ENCODE assay signal across 10 cellular contexts in the genomic region with DNA sequence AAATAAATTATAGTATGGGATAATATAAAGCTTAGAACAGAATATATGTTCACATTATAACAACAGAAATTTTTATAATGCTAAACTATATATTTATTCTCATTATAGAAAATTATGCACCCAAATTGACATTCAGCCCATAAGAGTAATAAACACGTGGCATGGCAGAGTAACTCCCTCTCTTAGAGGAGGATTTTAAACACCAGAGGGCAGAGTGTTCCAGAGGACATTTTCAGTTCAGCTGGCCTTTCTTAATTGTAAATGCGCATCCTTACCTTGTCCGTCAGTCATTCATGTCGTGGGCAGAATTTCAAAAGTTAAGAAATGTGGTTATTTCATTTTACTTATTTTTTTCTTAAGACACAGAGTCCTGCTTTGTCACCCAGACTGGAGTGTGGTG.
DNase-seq lines count a peak whose midpoint lies in the region; ATAC-seq, FAIRE-seq and TF ChIP-seq lines count a peak whose summit lies in the region.
"Had no signal": no experiment of that assay in that cellular context is flagged by ENCODE, and none has a peak within 500 bp of the region (broad histone marks: within the 10 kb centered on the region; RNA-seq: fewer than 3 reads in every experiment).

No MANE protein-coding gene starts in this region.

- no peak overlapping the region for H2BK5ac ChIP-seq in mesendoderm (ENCODE audit: low read length)

- H3K79me1 ChIP-seq in mesendoderm (ENCODE audit: low read length): no peaks in the 10 kb centered on the region

- H2BK120ac ChIP-seq in mesendoderm (ENCODE audit: low read depth, low read length): no peak overlapping the region

- H4K5ac ChIP-seq in mesendoderm (ENCODE audit: low read length): no peak overlapping the region

- no peak overlapping the region for H3K4me2 ChIP-seq in DND-41 (ENCODE audit: insufficient read depth, low read length)
- no peak overlapping the region for H3K4me2 ChIP-seq in GM12878 (ENCODE audit: control insufficient read depth, insufficient read depth)
- no peak overlapping the region for H3K4me2 ChIP-seq in mesendoderm (ENCODE audit: low read length)

- H3K9me3 ChIP-seq in DND-41 (ENCODE audit: insufficient read depth, low read length, severe bottlenecking) (no peaks in the 10 kb centered on the region), GM12878 (replicated peaks; ENCODE audit: control insufficient read depth, insufficient read depth, low read length) (no peaks in the 10 kb centered on the region)

- no peak overlapping the region for H4K8ac ChIP-seq in mesendoderm (ENCODE audit: low read depth, low read length)

- no peak overlapping the region for H2BK15ac ChIP-seq in mesendoderm (replicated peaks; ENCODE audit: low read depth)

- TF ChIP-seq CTCF in DND-41 (IDR thresholded peaks at IDR 0.05; ENCODE audit: borderline replicate concordance, extremely low read depth, low read length, poor library complexity, severe bottlenecking): peak; percentile 35
- peak in 2 of 3 experiments; percentile 11 to 21; a peak in 2 of 6 replicates for TF ChIP-seq CTCF in GM12878 (IDR thresholded peaks at IDR 0.05 in 2 of 3, conservative IDR thresholded peaks at IDR 0.05 in 1 of 3; ENCODE audit: control insufficient read depth in 2 of 3, extremely low read depth in 1 of 3, insufficient read depth in 1 of 3, low read depth in 3 of 3, low read length in 3 of 3)

- H2AK5ac ChIP-seq in mesendoderm (ENCODE audit: low read length): no peak overlapping the region

- WGBS in GM12878 (ENCODE audit: insufficient coverage, insufficient replicate concordance, low lambda C conversion rate, missing lambda C conversion rate): 44% methylated on average over 4 of the region's 4 CpGs
- no CpG with 5 or more reads among the region's 4 CpGs for WGBS in mesendoderm (ENCODE audit: extremely low coverage, insufficient coverage, low lambda C conversion rate)

- H4K20me1 ChIP-seq in DND-41 (ENCODE audit: insufficient read depth, low read length) (no peaks in the 10 kb centered on the region), GM12878 (ENCODE audit: control insufficient read depth, insufficient read depth) (no peaks in the 10 kb centered on the region)

- ATAC-seq in DND-41 (ENCODE audit: insufficient read depth, low read depth): no peak
- 0 out of 3 replicates have a peak, but pooled peaks have one; percentile 30 for ATAC-seq in GM12878
- ATAC-seq in effector memory CD8-positive, alpha-beta T cell (replicated peaks): no peak
- no peak for ATAC-seq in GM21360 (IDR thresholded peaks at IDR 0.05; ENCODE audit: unreplicated experiment)
- no peak for ATAC-seq in HG02763 (IDR thresholded peaks at IDR 0.05; ENCODE audit: unreplicated experiment)

- no peak for FAIRE-seq in GM12878 (lab: Jason Lieb, UNC)

- H3K18ac ChIP-seq in mesendoderm (ENCODE audit: low read length): no peak overlapping the region

- H3K4ac ChIP-seq in mesendoderm (ENCODE audit: low read depth, low read length): no peak overlapping the region

- no peaks in the 10 kb centered on the region for H3K27me3 Mint-ChIP-seq in effector memory CD8-positive, alpha-beta T cell
- H3K27me3 Mint-ChIP-seq: activated naive CD4-positive, alpha-beta T cell treated with anti-CD3 and anti-CD28 coated beads, Interleukin-2, amount 10 ng/mL, durations not matched to agents 7 days and 5 days had no signal

- no peaks in the 10 kb centered on the region for H3K9me3 Mint-ChIP-seq in effector memory CD8-positive, alpha-beta T cell
- H3K9me3 Mint-ChIP-seq: activated naive CD4-positive, alpha-beta T cell treated with anti-CD3 and anti-CD28 coated beads, Interleukin-2, amount 10 ng/mL, durations not matched to agents 7 days and 5 days had no signal

- H3K4me3 ChIP-seq in DND-41 (ENCODE audit: low read depth in 1 of 2, low read length in 2 of 2) (no peak overlapping the region), GM12878 (no peak overlapping the region), mesendoderm (ENCODE audit: low read length) (no peak overlapping the region)

- RAD21 ChIA-PET in GM12878 (lab: Charles Lee; ENCODE audit: unreplicated experiment): no interaction called here

- in situ Hi-C loops in GM12878 (cut with MboI): no loop called here

- peak; percentile 35; the same call in 1 of the 2 replicates for TF ChIP-seq RAD21 in Ishikawa (IDR thresholded peaks at IDR 0.05; ENCODE audit: low read depth)
- TF ChIP-seq RAD21 in GM12878 (IDR thresholded peaks at IDR 0.05; ENCODE audit: insufficient read depth, low read depth, low read length): peak; percentile 28; the same call in 1 of the 2 replicates

- H3K36me3 Mint-ChIP-seq in effector memory CD8-positive, alpha-beta T cell (ENCODE audit: insufficient read depth): no peaks in the 10 kb centered on the region
- H3K36me3 Mint-ChIP-seq: activated naive CD4-positive, alpha-beta T cell treated with anti-CD3 and anti-CD28 coated beads, Interleukin-2, amount 10 ng/mL, durations not matched to agents 7 days and 5 days had no signal

- no peak for TF ChIP-seq POLR2A in GM12878 (IDR thresholded peaks at IDR 0.05; ENCODE audit: low read depth, low read length)

- no TSS peak for BruUV-seq in GM12878 (replicated peaks; lab: Mats Ljungman, UMichigan)

- SMC1A ChIA-PET in GM12878 (lab: Charles Lee; ENCODE audit: uncharacterized antibody, unreplicated experiment): no interaction called here

- POLR2A ChIA-PET in GM12878 (lab: Charles Lee): no interaction called here

- H3K79me2 ChIP-seq in DND-41 (ENCODE audit: insufficient read depth, low read length): no peaks in the 10 kb centered on the region
- H3K79me2 ChIP-seq in GM12878 (ENCODE audit: control insufficient read depth, insufficient read depth, low read length): no peaks in the 10 kb centered on the region
- no peaks in the 10 kb centered on the region for H3K79me2 ChIP-seq in mesendoderm (ENCODE audit: control insufficient read depth, insufficient read depth, low read length)

- TF ChIP-seq EP300 in Ishikawa (IDR thresholded peaks at IDR 0.05; ENCODE audit: borderline replicate concordance): no peak
- TF ChIP-seq EP300 in GM12878 (IDR thresholded peaks at IDR 0.05; ENCODE audit: borderline replicate concordance in 1 of 2, control insufficient read depth in 1 of 2, low read depth in 2 of 2, low read length in 2 of 2): no peak

- H3K9ac ChIP-seq in DND-41 (ENCODE audit: low read depth, low read length): no peak overlapping the region
- H3K9ac ChIP-seq in GM12878 (ENCODE audit: control insufficient read depth, insufficient read depth, low read length): no peak overlapping the region
- H3K9ac ChIP-seq in mesendoderm (ENCODE audit: low read length): no peak overlapping the region

- H3K4me1 Mint-ChIP-seq in effector memory CD8-positive, alpha-beta T cell (ENCODE audit: low read depth in 2 of 2): peaks cover 0 to 3% of the 10 kb centered on the region in 2 donors
- H3K4me1 Mint-ChIP-seq: activated naive CD4-positive, alpha-beta T cell treated with anti-CD3 and anti-CD28 coated beads, Interleukin-2, amount 10 ng/mL, durations not matched to agents 7 days and 5 days had no signal

- no peak overlapping the region for H3K4me3 Mint-ChIP-seq in effector memory CD8-positive, alpha-beta T cell
- H3K4me3 Mint-ChIP-seq: activated naive CD4-positive, alpha-beta T cell treated with anti-CD3 and anti-CD28 coated beads, Interleukin-2, amount 10 ng/mL, durations not matched to agents 7 days and 5 days had no signal

- H3K27me3 ChIP-seq in DND-41 (ENCODE audit: insufficient read depth, low read length, poor library complexity) (no peaks in the 10 kb centered on the region), GM12878 (replicated peaks in 1 of 2; ENCODE audit: control insufficient read depth in 2 of 2, insufficient read depth in 2 of 2, low read length in 1 of 2) (no peaks in the 10 kb centered on the region), mesendoderm (ENCODE audit: insufficient read depth, low read length, poor library complexity) (no peaks in the 10 kb centered on the region)

- no peaks in the 10 kb centered on the region for H3K4me1 ChIP-seq in DND-41 (ENCODE audit: insufficient read depth, low read length)
- no peaks in the 10 kb centered on the region for H3K4me1 ChIP-seq in GM12878 (ENCODE audit: control insufficient read depth, insufficient read depth, low read length)
- H3K4me1 ChIP-seq in mesendoderm (ENCODE audit: control insufficient read depth, low read depth, low read length): no peaks in the 10 kb centered on the region

- DNase-seq in DND-41 (no peak), GM12878 (ENCODE audit: low read depth, low spot score) (no peak), mesendoderm (peak; percentile 26), activated gamma-delta T cell treated with Interleukin-2 at 50 U/mL for 16 hours (no peak)
- DNase-seq in effector memory CD8-positive, alpha-beta T cell: no peak
- DNase-seq: activated CD4-positive, alpha-beta T cell treated with anti-CD3 and anti-CD28 coated beads for 1 hour; activated naive CD4-positive, alpha-beta T cell treated with anti-CD3 and anti-CD28 coated beads, Interleukin-2, amount 10 ng/mL, durations not matched to agents 7 days and 5 days had no signal

- H2AFZ ChIP-seq in DND-41 (ENCODE audit: low read depth, low read length) (no peak overlapping the region), GM12878 (ENCODE audit: control insufficient read depth, low read depth, low read length) (no peak overlapping the region)

- no peak overlapping the region for H3K56ac ChIP-seq in mesendoderm (ENCODE audit: low read length)

- H3K27ac Mint-ChIP-seq in effector memory CD8-positive, alpha-beta T cell: no peak overlapping the region
- H3K27ac Mint-ChIP-seq: activated naive CD4-positive, alpha-beta T cell treated with anti-CD3 and anti-CD28 coated beads, Interleukin-2, amount 10 ng/mL, durations not matched to agents 7 days and 5 days had no signal

- H3K27ac ChIP-seq in DND-41 (ENCODE audit: low read length) (no peak overlapping the region), GM12878 (ENCODE audit: control insufficient read depth, insufficient read depth) (no peak overlapping the region), mesendoderm (ENCODE audit: low read depth, low read length) (no peak overlapping the region)

- CTCF ChIA-PET in GM12878 (lab: Yijun Ruan, JAX): interaction anchor here (0.9 kb wide), 1 partner anchor 294 kb away, joined by 4 read pairs; no protein-coding TSS in a partner anchor

- H3K36me3 ChIP-seq in DND-41 (ENCODE audit: insufficient read depth, low read length): no peaks in the 10 kb centered on the region
- H3K36me3 ChIP-seq in GM12878 (ENCODE audit: control insufficient read depth in 2 of 2, insufficient read depth in 2 of 2, low read length in 1 of 2): no peaks in the 10 kb centered on the region
- H3K36me3 ChIP-seq in mesendoderm (ENCODE audit: control insufficient read depth, insufficient read depth, low read length): no peaks in the 10 kb centered on the region

- H3K23ac ChIP-seq in mesendoderm (ENCODE audit: low read length): no peak overlapping the region

- intact Hi-C loops in GM12878 (cut with micrococcal nuclease; ENCODE audit: unreplicated experiment): loop anchor here (2.0 kb wide), 1 partner anchor 294 kb away; no protein-coding TSS in a partner anchor

TF ChIP-seq in Ishikawa, 13 proteins besides CTCF, POLR2A, EP300 and RAD21 (continues in another document):
- no peak for TF ChIP-seq YY1 (IDR thresholded peaks at IDR 0.05; ENCODE audit: low read depth)
- TF ChIP-seq TCF12 (IDR thresholded peaks at IDR 0.05; ENCODE audit: low read depth): no peak

TF ChIP-seq in GM12878, 131 proteins besides CTCF, POLR2A, EP300 and RAD21 (continues in another document):
- no peak for TF ChIP-seq SUPT20H (IDR thresholded peaks at IDR 0.05; ENCODE audit: borderline replicate concordance, control insufficient read depth, low read depth, low read length)
- no peak for TF ChIP-seq SIX5 (IDR thresholded peaks at IDR 0.05; ENCODE audit: low read depth, low read length, severe bottlenecking)
